In the genomic region with DNA sequence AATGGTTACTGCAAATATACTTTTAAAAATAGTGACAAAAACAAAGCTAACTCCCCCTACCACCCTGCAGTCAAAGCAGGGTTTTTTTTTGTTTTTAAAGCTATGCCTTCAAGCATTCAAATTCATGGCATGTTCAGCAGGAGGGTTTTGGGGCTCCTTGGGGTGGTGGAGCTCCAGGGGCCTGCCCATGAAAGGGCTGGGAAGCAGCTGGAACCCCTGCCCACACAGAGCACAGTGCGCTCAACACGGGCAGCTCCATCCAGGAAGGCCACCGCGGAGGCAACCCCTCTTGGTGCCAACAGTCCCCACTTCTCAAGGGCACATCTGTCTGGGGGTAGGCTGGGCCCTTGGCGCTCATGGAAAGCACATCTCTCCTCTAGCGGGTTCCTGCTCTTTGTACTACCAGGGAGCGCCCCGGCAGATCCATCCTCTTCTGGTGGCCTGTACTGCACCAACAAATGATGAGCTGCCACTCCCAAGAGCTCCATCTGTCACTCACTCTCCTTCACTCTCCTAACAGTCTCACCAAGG, we compare ENCODE assay signal across 9 cellular contexts. TPM values are rescaled to one million over a fixed set of nuclear protein-coding genes. Genes with fewer than 3 reads are reported as not detected.
A peak's percentile ranks its signal among the peaks of the same experiment; 100 is the strongest.
DNase-seq lines count a peak whose midpoint lies in the region; ATAC-seq and TF ChIP-seq lines count a peak whose summit lies in the region.
"Had no signal": no experiment of that assay in that cellular context is flagged by ENCODE, and none has a peak within 500 bp of the region (broad histone marks: within the 10 kb centered on the region; RNA-seq: fewer than 3 reads in every experiment).

No MANE protein-coding gene starts in this region.

- H2BK12ac ChIP-seq in mesenchymal stem cell (ENCODE audit: low read length in 2 of 2) = peak overlapping the region; percentile 56 to 65

- H3K27ac Mint-ChIP-seq in activated naive CD4-positive, alpha-beta T cell treated with anti-CD3 and anti-CD28 coated beads for 36 hours = peak overlapping the region; percentile 56
- peak overlapping the region; percentile 63 to 80 for H3K27ac Mint-ChIP-seq in activated naive CD4-positive, alpha-beta T cell treated with anti-CD3 and anti-CD28 coated beads, Interleukin-2, amount 50 U/mL, for 72 hours

- no peak overlapping the region for H2AFZ ChIP-seq in mesenchymal stem cell (ENCODE audit: low read depth, low read length)

- intact Hi-C loops in activated naive CD4-positive, alpha-beta T cell treated with anti-CD3 and anti-CD28 coated beads for 36 hours (cut with micrococcal nuclease) = loop anchor here (1.0 kb wide), 1 partner anchor 44 kb away; no protein-coding TSS in a partner anchor

- no peak overlapping the region for H4K91ac ChIP-seq in mesenchymal stem cell (ENCODE audit: low read length)

- no peak for DNase-seq in activated naive CD4-positive, alpha-beta T cell treated with anti-CD3 and anti-CD28 coated beads for 36 hours
- DNase-seq in activated naive CD4-positive, alpha-beta T cell (lab: John Stamatoyannopoulos, UW) = no peak
- no peak for DNase-seq in activated naive CD4-positive, alpha-beta T cell treated with anti-CD3 and anti-CD28 coated beads, Interleukin-2, amount 50 U/mL, for 72 hours (ENCODE audit: low spot score in 2 of 2)
- no peak for DNase-seq in mesenchymal stem cell
- no peak for DNase-seq in tibial nerve (ENCODE audit: low spot score in 2 of 2)
- DNase-seq in foreskin melanocyte = no peak
- no peak for DNase-seq in NK-92 (lab: John Stamatoyannopoulos, UW; ENCODE audit: unreplicated experiment)
- DNase-seq: NCI-H1417 had no signal

- CTCF ChIA-PET in activated naive CD4-positive, alpha-beta T cell treated with anti-CD3 and anti-CD28 coated beads for 36 hours (lab: Charles Lee) = interaction anchor here (0.8 to 1.1 kb wide), 3 partner anchors 12 to 16 kb away, joined by 3 to 5 read pairs (median 5); no protein-coding TSS in a partner anchor

- H2BK15ac ChIP-seq in mesenchymal stem cell (ENCODE audit: low read depth, poor library complexity, severe bottlenecking) = no peak overlapping the region

- H3K9me3 ChIP-seq in mesenchymal stem cell (ENCODE audit: control insufficient read depth, low read length) = no peaks in the 10 kb centered on the region
- H3K9me3 ChIP-seq in tibial nerve = no peaks in the 10 kb centered on the region

- H3K18ac ChIP-seq in mesenchymal stem cell (ENCODE audit: low read depth in 1 of 2, low read length in 2 of 2) = peak overlapping the region; percentile 66 to 86

- peak overlapping the region in 1 of 2 experiments; percentile 11 for H3K4ac ChIP-seq in mesenchymal stem cell (ENCODE audit: low read depth in 1 of 2, low read length in 2 of 2)

- H3K27ac ChIP-seq in mesenchymal stem cell (ENCODE audit: low read length, poor library complexity, severe bottlenecking) (peak overlapping the region; percentile 48), tibial nerve (peak overlapping the region in 3 of 4 donors; percentile 8 to 70 (median 33))

- H3K27me3 ChIP-seq in mesenchymal stem cell (ENCODE audit: control insufficient read depth in 1 of 2, insufficient read depth in 1 of 2, low read length in 2 of 2) (no peaks in the 10 kb centered on the region), tibial nerve (no peaks in the 10 kb centered on the region)

- peaks cover 50% of the 10 kb centered on the region for H3K4me1 Mint-ChIP-seq in activated naive CD4-positive, alpha-beta T cell treated with anti-CD3 and anti-CD28 coated beads for 36 hours (ENCODE audit: low read depth)

- H3K14ac ChIP-seq in mesenchymal stem cell (ENCODE audit: low read length in 2 of 2) = peak overlapping the region in 1 of 2 experiments; percentile 44

- peaks cover 33% of the 10 kb centered on the region for H3K79me1 ChIP-seq in mesenchymal stem cell (replicated peaks; ENCODE audit: low read length, poor library complexity, severe bottlenecking)

- no peaks in the 10 kb centered on the region for H3K9me3 Mint-ChIP-seq in activated naive CD4-positive, alpha-beta T cell treated with anti-CD3 and anti-CD28 coated beads for 36 hours
- H3K9me3 Mint-ChIP-seq in activated naive CD4-positive, alpha-beta T cell treated with anti-CD3 and anti-CD28 coated beads, Interleukin-2, amount 50 U/mL, for 72 hours = no peaks in the 10 kb centered on the region

- no peak overlapping the region for H3K4me3 Mint-ChIP-seq in activated naive CD4-positive, alpha-beta T cell treated with anti-CD3 and anti-CD28 coated beads for 36 hours

- no peaks in the 10 kb centered on the region for H3K27me3 Mint-ChIP-seq in activated naive CD4-positive, alpha-beta T cell treated with anti-CD3 and anti-CD28 coated beads for 36 hours (ENCODE audit: low read depth)

- H3K36me3 Mint-ChIP-seq in activated naive CD4-positive, alpha-beta T cell treated with anti-CD3 and anti-CD28 coated beads for 36 hours (ENCODE audit: low read depth) = peaks cover 29% of the 10 kb centered on the region
- peaks cover 8 to 14% of the 10 kb centered on the region in 2 donors for H3K36me3 Mint-ChIP-seq in activated naive CD4-positive, alpha-beta T cell treated with anti-CD3 and anti-CD28 coated beads, Interleukin-2, amount 50 U/mL, for 72 hours

- H2AK5ac ChIP-seq in mesenchymal stem cell (ENCODE audit: low read length, severe bottlenecking) = peak overlapping the region; percentile 19

- 76% methylated on average over 8 of the region's 8 CpGs for WGBS in mesenchymal stem cell
- 57 to 58% methylated on average over 8 of the region's 8 CpGs for WGBS in tibial nerve, 2 donors

- H2BK120ac ChIP-seq in mesenchymal stem cell (ENCODE audit: low read depth, low read length) = no peak overlapping the region

- peak overlapping the region in 1 of 2 experiments; percentile 75 for H3K4me3 ChIP-seq in mesenchymal stem cell (ENCODE audit: insufficient read depth in 1 of 2, low read depth in 1 of 2, low read length in 2 of 2)
- no peak overlapping the region for H3K4me3 ChIP-seq in tibial nerve

- no peak overlapping the region for H2BK5ac ChIP-seq in mesenchymal stem cell (ENCODE audit: low read depth, low read length, poor library complexity, severe bottlenecking)

- TF ChIP-seq CTCF in tibial nerve (IDR thresholded peaks at IDR 0.05) = no peak

- H3K23ac ChIP-seq in mesenchymal stem cell (ENCODE audit: low read length in 2 of 2) = peak overlapping the region in 1 of 2 experiments; percentile 14

- no peak overlapping the region for H4K8ac ChIP-seq in mesenchymal stem cell (ENCODE audit: low read length)

- H3K36me3 ChIP-seq in mesenchymal stem cell (ENCODE audit: control insufficient read depth in 1 of 2, insufficient read depth in 2 of 2, low read depth in 1 of 2, low read length in 2 of 2) (peaks cover 48 to 57% of the 10 kb centered on the region in 2 experiments), tibial nerve (peaks cover 0 to 55% (median 7%) of the 10 kb centered on the region in 3 donors)

- no peak overlapping the region for H3K4me2 ChIP-seq in mesenchymal stem cell (ENCODE audit: low read length, poor library complexity, severe bottlenecking)

- no peak for TF ChIP-seq EP300 in tibial nerve (IDR thresholded peaks at IDR 0.05)

- ATAC-seq in activated naive CD4-positive, alpha-beta T cell treated with anti-CD3 and anti-CD28 coated beads, Interleukin-2, amount 50 U/mL, for 72 hours = peak in 1 of 2 donors; percentile 14
- ATAC-seq in GM18867 (IDR thresholded peaks at IDR 0.05; ENCODE audit: unreplicated experiment) = no peak

- peak overlapping the region; percentile 62 for H3K9ac ChIP-seq in mesenchymal stem cell (ENCODE audit: low read length)

- TF ChIP-seq POLR2A in tibial nerve (IDR thresholded peaks at IDR 0.05) = no peak

- H3K4me1 ChIP-seq in mesenchymal stem cell (ENCODE audit: control insufficient read depth, insufficient read depth, low read depth, low read length) = peaks cover 43% of the 10 kb centered on the region
- peaks cover 0 to 42% (median 22%) of the 10 kb centered on the region in 4 donors for H3K4me1 ChIP-seq in tibial nerve

RNA-seq across cellular contexts. Expression of a gene that starts 16.6 kb away (rescaled TPM):
- 1 to 10 TPM; 2.8 to 3.6 TPM for total RNA-seq in activated naive CD4-positive, alpha-beta T cell treated with anti-CD3 and anti-CD28 coated beads for 36 hours
- total RNA-seq in activated naive CD4-positive, alpha-beta T cell treated with anti-CD3 and anti-CD28 coated beads, Interleukin-2, amount 50 U/mL, for 72 hours = 1 to 10 TPM; 3.6 to 5.9 TPM
- 272 TPM for polyA plus RNA-seq in mesenchymal stem cell (2013, experiment 1 of 2)
- polyA plus RNA-seq in mesenchymal stem cell (2013, experiment 2 of 2) = 276 TPM
- 1 to 10 TPM; 3.3 to 6.1 (median 5.1) TPM for total RNA-seq in tibial nerve

RNA-seq across cellular contexts. Expression of a gene that starts 46.3 kb away (rescaled TPM):
- total RNA-seq in activated naive CD4-positive, alpha-beta T cell treated with anti-CD3 and anti-CD28 coated beads for 36 hours = 100 to 1,000 TPM; 240 to 245 TPM
- 100 to 1,000 TPM; 287 to 318 TPM for total RNA-seq in activated naive CD4-positive, alpha-beta T cell treated with anti-CD3 and anti-CD28 coated beads, Interleukin-2, amount 50 U/mL, for 72 hours
- polyA plus RNA-seq in mesenchymal stem cell (2013, experiment 1 of 2) = 67.4 TPM
- polyA plus RNA-seq in mesenchymal stem cell (2013, experiment 2 of 2) = 68.8 TPM
- total RNA-seq in tibial nerve = 100 to 1,000 TPM in 2 of 4 donors, 10 to 100 TPM in 2; 94.3 to 129 (median 111) TPM
